In genomic region chr4:159048166-159048886, GRCh38 we compare ENCODE assay signal across 8 cellular contexts. TPM values are rescaled to one million over a fixed set of nuclear protein-coding genes. Genes with fewer than 3 reads are reported as not detected.
DNase-seq lines count a peak whose midpoint lies in the region; ATAC-seq, FAIRE-seq and TF ChIP-seq lines count a peak whose summit lies in the region.

No MANE protein-coding gene starts in this region.

- H3K36me3 ChIP-seq in Loucy (ENCODE audit: insufficient read depth, low read length) (no peaks in the 10 kb centered on the region), small intestine (ENCODE audit: control insufficient read depth in 2 of 2, insufficient read depth in 2 of 2, low read length in 2 of 2) (no peaks in the 10 kb centered on the region)

- H3K9me3 Mint-ChIP-seq in brain, result peaks cover 0 to 6% (median 0%) of the 10 kb centered on the region in 5 experiments
- H3K9me3 Mint-ChIP-seq in CD14-positive monocyte, result no peaks in the 10 kb centered on the region

- H3K27ac ChIP-seq in small intestine (ENCODE audit: low read depth in 1 of 2, low read length in 1 of 2), result no peak overlapping the region

- no peak overlapping the region for H3K4me2 ChIP-seq in Loucy (ENCODE audit: low read depth, low read length, poor library complexity, severe bottlenecking)

- H3K27me3 Mint-ChIP-seq in brain (peaks cover 10% of the 10 kb centered on the region), CD14-positive monocyte (ENCODE audit: low read depth in 3 of 3) (peaks cover 0 to 5% (median 4%) of the 10 kb centered on the region in 3 donors)

- H4K20me1 ChIP-seq in Loucy (ENCODE audit: insufficient read depth, low read length, poor library complexity, severe bottlenecking), result no peaks in the 10 kb centered on the region

- H3K9ac ChIP-seq in Loucy (ENCODE audit: low read depth, low read length, poor library complexity, severe bottlenecking), result no peak overlapping the region

- no peaks in the 10 kb centered on the region for H3K27me3 ChIP-seq in Loucy (ENCODE audit: insufficient read depth, low read length, poor library complexity, severe bottlenecking)
- no peaks in the 10 kb centered on the region for H3K27me3 ChIP-seq in small intestine (ENCODE audit: control insufficient read depth in 2 of 2, insufficient read depth in 2 of 2, low read length in 2 of 2)

- no peak for FAIRE-seq in small intestine (lab: Jason Lieb, UNC)

- H3K9me2 ChIP-seq in Loucy (replicated peaks; ENCODE audit: low read depth, low read length), result no peaks in the 10 kb centered on the region

- H3K4me1 ChIP-seq in Loucy (ENCODE audit: insufficient read depth, low read length, poor library complexity, severe bottlenecking) (no peaks in the 10 kb centered on the region), small intestine (ENCODE audit: control insufficient read depth in 2 of 2, insufficient read depth in 1 of 2, low read depth in 1 of 2, low read length in 1 of 2) (no peaks in the 10 kb centered on the region)

- H3K4me3 ChIP-seq in Loucy (ENCODE audit: low read length, poor library complexity, severe bottlenecking) (no peak overlapping the region), small intestine (ENCODE audit: low read depth in 1 of 2, low read length in 2 of 2) (no peak overlapping the region)

- TF ChIP-seq CTCF in Loucy (conservative IDR thresholded peaks at IDR 0.05; ENCODE audit: low read length), result no peak
- TF ChIP-seq CTCF in brain (conservative IDR thresholded peaks at IDR 0.05), result no peak
- TF ChIP-seq CTCF in CD14-positive monocyte (IDR thresholded peaks at IDR 0.05), result no peak

- ATAC-seq in HG02981 (IDR thresholded peaks at IDR 0.05; ENCODE audit: unreplicated experiment), result no peak

- no peaks in the 10 kb centered on the region for H3K36me3 Mint-ChIP-seq in brain
- H3K36me3 Mint-ChIP-seq in CD14-positive monocyte, result no peaks in the 10 kb centered on the region

- 0 out of 2 replicates have a peak, but pooled peaks cover 2% of the 10 kb centered on the region for H3F3A ChIP-seq in Loucy (ENCODE audit: low read depth)

- DNase-seq in inferior parietal cortex (ENCODE audit: extremely low spot score), result peak; percentile 58
- peak; percentile 75 for DNase-seq in small intestine
- DNase-seq in NCI-H2196 (lab: John Stamatoyannopoulos, UW; ENCODE audit: unreplicated experiment), result no peak
- no peak for DNase-seq in activated CD4-positive, alpha-beta T cell treated with anti-CD3 and anti-CD28 coated beads for 48 hours
- DNase-seq in CD14-positive monocyte (ENCODE audit: low spot score), result no peak

- H3K27ac Mint-ChIP-seq in brain (peak overlapping the region; percentile 40 to 95 (median 88)), CD14-positive monocyte (no peak overlapping the region)

- H3K4me3 Mint-ChIP-seq in brain, result peak overlapping the region; percentile 31 to 79 (median 64)
- no peak overlapping the region for H3K4me3 Mint-ChIP-seq in CD14-positive monocyte

- intact Hi-C loops in CD14-positive monocyte (cut with micrococcal nuclease), result no loop called here

- H2AFZ ChIP-seq in Loucy (ENCODE audit: low read length), result peak overlapping the region; percentile 7; the same call in 1 of the 2 replicates

- no peaks in the 10 kb centered on the region for H3K9me3 ChIP-seq in Loucy (ENCODE audit: insufficient read depth, low read depth, low read length)
- H3K9me3 ChIP-seq in small intestine (ENCODE audit: control insufficient read depth, low read depth), result no peaks in the 10 kb centered on the region

- WGBS in small intestine, 3 donors, result 14 to 39% (median 28%) methylated on average over 16 of the region's 16 CpGs

- no peaks in the 10 kb centered on the region for H3K79me2 ChIP-seq in Loucy (ENCODE audit: insufficient read depth, low read length)

- H3K4me1 Mint-ChIP-seq in brain, result peaks cover 50% of the 10 kb centered on the region
- H3K4me1 Mint-ChIP-seq in CD14-positive monocyte, result peaks cover 12% of the 10 kb centered on the region

RNA-seq across cellular contexts. Expression of gene RAPGEF2, which starts 54.6 kb away (rescaled TPM):
- polyA plus RNA-seq in brain (ENCODE audit: insufficient read depth, low read depth, low replicate concordance) (14.9 TPM), small intestine (10 to 100 TPM in 2 of 3 donors, 1 to 10 TPM in 1; 7.6 to 13.5 (median 10.1) TPM), CD14-positive monocyte (1 to 10 TPM; 1.5 to 2.0 TPM)

Comparison
In these comparisons a context has a peak if more than half of its experiments do, and no peak if none do; other contexts are left out.
1. H3K27ac Mint-ChIP-seq: peak in brain (5 of 5); none in CD14-positive monocyte (0 of 7).
2. H3K4me3 Mint-ChIP-seq: peak in brain (5 of 5); none in CD14-positive monocyte (0 of 2).
3. DNase-seq: peak in inferior parietal cortex (single experiment) and small intestine (single experiment); none in NCI-H2196 (single experiment), activated CD4-positive, alpha-beta T cell treated with anti-CD3 and anti-CD28 coated beads for 48 hours (single experiment) and CD14-positive monocyte (single experiment).